In the genomic region with DNA sequence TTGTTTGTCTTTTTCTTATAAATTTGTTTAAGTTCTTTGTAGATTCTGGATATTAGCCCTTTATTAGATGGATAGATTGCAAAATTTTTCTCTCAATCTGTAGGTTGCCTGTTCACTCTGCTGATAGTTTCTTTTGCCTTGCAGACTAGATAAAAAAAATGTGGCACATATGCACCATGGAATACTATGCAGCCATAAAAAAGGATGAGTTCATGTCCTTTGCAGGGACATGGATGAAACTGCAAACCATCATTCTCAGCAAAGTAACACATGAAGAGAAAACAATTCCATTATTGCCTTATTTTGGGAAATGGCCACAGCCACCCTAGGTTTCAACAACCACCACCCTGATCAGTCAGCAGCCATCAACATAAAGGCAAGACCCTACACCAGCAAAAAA, we compare ENCODE assay signal across 2 cellular contexts.
DNase-seq lines count a peak whose midpoint lies in the region; ATAC-seq, FAIRE-seq and TF ChIP-seq lines count a peak whose summit lies in the region.
"Not testable (repeated sequence)": the region's sequence is repeated elsewhere in the genome, so short reads cannot be mapped to it uniquely, and the experiment has no call there.

No MANE protein-coding gene starts in this region.

- not testable (repeated sequence) for ATAC-seq in K562

- H3K79me2 ChIP-seq in K562 (ENCODE audit: control insufficient read depth, insufficient read depth, low read length), result not testable (repeated sequence)

- H3K9me1 ChIP-seq in K562 (ENCODE audit: control insufficient read depth, insufficient read depth, low read length), result not testable (repeated sequence)

- CTCF ChIA-PET in HEK293 (lab: Yijun Ruan, JAX); K562 (lab: Yijun Ruan, JAX; ENCODE audit: low intra/inter-chr PET ratio): not testable (repeated sequence)

- not testable (repeated sequence) for H3K4me2 ChIP-seq in K562 (ENCODE audit: insufficient read depth, low read length)

- intact Hi-C loops in K562 (cut with micrococcal nuclease), result not testable (repeated sequence)

- not testable (repeated sequence) for FAIRE-seq in K562 (lab: Jason Lieb, UNC)

- H3K36me3 ChIP-seq in HEK293 (ENCODE audit: control insufficient read depth in 2 of 2, insufficient read depth in 1 of 2, low read length in 2 of 2); K562 (ENCODE audit: control insufficient read depth, insufficient read depth, low read length): not testable (repeated sequence)

- POLR2A ChIA-PET in HEK293 (lab: Yijun Ruan, JAX); K562 (lab: Yijun Ruan, JAX): not testable (repeated sequence)

- TF ChIP-seq CTCF in HEK293 (tag by site-specific recombination; IDR thresholded peaks at IDR 0.05); K562 (IDR thresholded peaks at IDR 0.05 in 2 of 3, conservative IDR thresholded peaks at IDR 0.05 in 1 of 3; ENCODE audit: insufficient read depth in 2 of 3, low read depth in 1 of 3, low read length in 3 of 3): not testable (repeated sequence)

- not testable (repeated sequence) for H3K4me3 ChIP-seq in HEK293 (ENCODE audit: low read depth, low read length); K562

- H4K20me1 ChIP-seq in K562 (replicated peaks; ENCODE audit: control insufficient read depth, insufficient read depth, low read length), result not testable (repeated sequence)

- not testable (repeated sequence) for H3K4me1 ChIP-seq in HEK293 (ENCODE audit: control insufficient read depth, insufficient read depth, low read length); K562 (replicated peaks in 1 of 2; ENCODE audit: control insufficient read depth in 2 of 2, insufficient read depth in 2 of 2, low read length in 2 of 2)

- TF ChIP-seq POLR2A in K562 (conservative IDR thresholded peaks at IDR 0.05), result not testable (repeated sequence)

- not testable (repeated sequence) for TF ChIP-seq EP300 in K562 (IDR thresholded peaks at IDR 0.05; ENCODE audit: low read length)

- H3K27me3 ChIP-seq in K562 (ENCODE audit: control insufficient read depth in 2 of 2, insufficient read depth in 2 of 2, low read length in 2 of 2), result not testable (repeated sequence)

- not testable (repeated sequence) for H3K9me3 ChIP-seq in HEK293 (ENCODE audit: control insufficient read depth, insufficient read depth, low read depth, low read length); K562 (replicated peaks; ENCODE audit: control insufficient read depth, insufficient read depth, low read depth, low read length)

- in situ Hi-C loops in K562 (cut with MboI), result not testable (repeated sequence)

- not testable (repeated sequence) for H3K9ac ChIP-seq in K562 (ENCODE audit: insufficient read depth in 1 of 2, low read depth in 2 of 2, low read length in 2 of 2)

- not testable (repeated sequence) for DNase-seq in K562 (ENCODE audit: extremely low read depth in 1 of 4, low spot score in 3 of 4)

- BruUV-seq in K562 (replicated peaks; lab: Mats Ljungman, UMichigan), result not testable (repeated sequence)

- H3K27ac ChIP-seq in HEK293 (ENCODE audit: extremely low read depth, low read depth, low read length); K562 (ENCODE audit: extremely low read depth, low read depth, low read length): not testable (repeated sequence)

- TF ChIP-seq RAD21 in K562 (CRISPR knock-in tag; conservative IDR thresholded peaks at IDR 0.05 in 1 of 2, IDR thresholded peaks at IDR 0.05 in 1 of 2), result not testable (repeated sequence)

- not testable (repeated sequence) for H2AFZ ChIP-seq in K562 (ENCODE audit: low read depth, low read length)

TF ChIP-seq in HEK293, 187 proteins besides CTCF, POLR2A, EP300 and RAD21:
- TF ChIP-seq, protein P1, sequence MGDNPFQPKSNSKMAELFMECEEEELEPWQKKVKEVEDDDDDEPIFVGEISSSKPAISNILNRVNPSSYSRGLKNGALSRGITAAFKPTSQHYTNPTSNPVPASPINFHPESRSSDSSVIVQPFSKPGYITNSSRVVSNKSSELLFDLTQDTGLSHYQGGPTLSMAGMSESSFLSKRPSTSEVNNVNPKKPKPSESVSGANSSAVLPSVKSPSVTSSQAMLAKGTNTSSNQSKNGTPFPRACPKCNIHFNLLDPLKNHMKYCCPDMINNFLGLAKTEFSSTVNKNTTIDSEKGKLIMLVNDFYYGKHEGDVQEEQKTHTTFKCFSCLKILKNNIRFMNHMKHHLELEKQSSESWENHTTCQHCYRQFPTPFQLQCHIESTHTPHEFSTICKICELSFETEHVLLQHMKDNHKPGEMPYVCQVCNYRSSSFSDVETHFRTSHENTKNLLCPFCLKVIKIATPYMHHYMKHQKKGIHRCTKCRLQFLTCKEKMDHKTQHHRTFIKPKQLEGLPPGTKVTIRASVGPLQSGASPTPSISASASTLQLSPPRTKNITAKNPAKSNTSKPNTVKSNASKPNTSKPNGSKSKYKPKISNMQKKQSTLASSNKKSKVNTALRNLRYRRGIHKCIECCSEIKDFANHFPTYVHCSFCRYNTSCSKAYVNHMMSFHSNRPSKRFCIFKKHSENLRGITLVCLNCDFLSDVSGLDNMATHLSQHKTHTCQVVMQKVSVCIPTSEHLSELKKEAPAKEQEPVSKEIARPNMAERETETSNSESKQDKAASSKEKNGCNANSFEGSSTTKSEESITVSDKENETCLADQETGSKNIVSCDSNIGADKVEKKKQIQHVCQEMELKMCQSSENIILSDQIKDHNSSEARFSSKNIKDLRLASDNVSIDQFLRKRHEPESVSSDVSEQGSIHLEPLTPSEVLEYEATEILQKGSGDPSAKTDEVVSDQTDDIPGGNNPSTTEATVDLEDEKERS (tag by site-specific recombination; IDR thresholded peaks at IDR 0.05), result 0 out of 2 replicates have a peak, but pooled peaks have one; percentile 29
- TF ChIP-seq ZNF146 (tag by site-specific recombination; IDR thresholded peaks at IDR 0.05), result peak; percentile 73
TF ChIP-seq in HEK293: peak in this region for 2; not testable (repeated sequence) for 185.

TF ChIP-seq in K562, 482 proteins besides CTCF, POLR2A, EP300 and RAD21:
- TF ChIP-seq ZNF146 (CRISPR knock-in tag; IDR thresholded peaks at IDR 0.05; ENCODE audit: unreplicated experiment) (peak; percentile 72), RBM25 (IDR thresholded peaks at IDR 0.05; ENCODE audit: low read depth, low read length, severe bottlenecking) (peak; percentile 70)
